Comparison of ENCODE assay signal across 8 cellular contexts in the genomic region with DNA sequence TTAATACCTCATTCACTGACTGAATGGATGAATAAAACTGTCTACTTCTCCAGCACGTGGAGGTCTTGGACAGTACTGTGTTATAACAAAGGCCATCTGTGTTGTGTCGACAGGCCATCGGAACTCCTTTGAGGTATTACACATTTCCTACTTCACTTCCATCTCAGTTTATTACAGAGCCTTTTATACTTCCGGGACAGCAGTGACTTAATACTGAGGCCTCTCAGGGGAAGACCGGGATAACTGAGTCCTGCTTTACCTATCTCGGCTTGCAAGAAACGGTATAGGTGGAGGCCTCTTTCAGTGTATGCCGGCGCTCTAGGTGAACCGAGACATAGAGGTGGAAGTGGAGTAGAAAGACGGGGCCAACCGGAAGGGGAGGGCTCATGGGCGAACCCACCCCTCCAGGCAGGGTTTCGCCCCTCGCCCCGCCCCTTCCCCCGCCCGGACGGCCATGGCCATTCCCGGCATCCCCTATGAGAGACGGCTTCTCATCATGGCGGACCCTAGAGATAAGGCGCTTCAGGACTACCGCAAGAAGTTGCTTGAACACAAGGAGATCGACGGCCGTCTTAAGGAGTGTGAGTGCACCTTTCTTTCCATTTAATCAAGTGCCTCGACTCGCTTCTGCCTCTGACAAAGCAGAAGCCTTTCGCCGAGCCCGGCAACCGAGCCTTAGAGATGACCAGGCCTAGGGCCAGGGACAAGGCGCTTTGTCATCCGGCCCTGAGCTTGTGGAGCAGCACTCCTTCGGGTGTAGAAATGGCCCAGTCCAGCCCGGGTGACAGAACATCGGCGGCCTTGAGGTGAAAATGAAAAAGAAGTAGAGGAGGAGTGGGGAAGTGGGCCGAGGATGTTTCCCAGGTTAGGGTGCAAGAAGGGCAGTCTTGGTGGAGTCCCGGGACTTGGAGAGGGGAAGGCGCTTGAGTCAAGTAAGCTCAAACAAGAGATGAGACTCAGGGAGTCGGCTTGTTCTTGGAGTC. TPM values are rescaled to one million over a fixed set of nuclear protein-coding genes. Genes with fewer than 3 reads are reported as not detected.
DNase-seq lines count a peak whose midpoint lies in the region; ATAC-seq and TF ChIP-seq lines count a peak whose summit lies in the region.

PSMC6 (plus strand) TSS at position 477 of the 983 bp plus-strand sequence; CDS start at position 497, 20 bp downstream.

- H3K27ac Mint-ChIP-seq in activated CD4-positive, alpha-beta T cell treated with anti-CD3 and anti-CD28 coated beads for 36 hours, result peak within 1 kb of the TSS; percentile 92
- peak within 1 kb of the TSS; percentile 100 for H3K27ac Mint-ChIP-seq in chondrocyte (ENCODE audit: unreplicated experiment)

- ATAC-seq in HG03457 (IDR thresholded peaks at IDR 0.05; ENCODE audit: unreplicated experiment), result peak; percentile 95
- ATAC-seq in activated CD4-positive, alpha-beta T cell treated with anti-CD3 and anti-CD28 coated beads for 36 hours, result peak; percentile 96

- H3K36me3 ChIP-seq in BJ (ENCODE audit: control insufficient read depth, insufficient read depth, low read length), result no peaks in the 10 kb centered on the region

- DNase-seq in BJ (ENCODE audit: low read depth) (peak; percentile 47), GM19240 (ENCODE audit: insufficient read length, low spot score) (peak; percentile 73), NCI-H524 (lab: John Stamatoyannopoulos, UW) (peak; percentile 94 to 95), chondrocyte (ENCODE audit: low spot score) (no peak)
- peak; percentile 98 for DNase-seq in activated CD4-positive, alpha-beta T cell treated with anti-CD3 and anti-CD28 coated beads for 36 hours
- peak; percentile 91 to 97 for DNase-seq in stimulated activated CD4-positive, alpha-beta T cell treated with anti-CD3 and anti-CD28 coated beads, Interleukin-1b, Interleukin-23, amount 100 ng/mL, for 4 hours (ENCODE audit: low read depth in 2 of 2)

- CTCF ChIA-PET in BJ (lab: Yijun Ruan, JAX), result no interaction called here
- CTCF ChIA-PET in activated CD4-positive, alpha-beta T cell treated with anti-CD3 and anti-CD28 coated beads for 36 hours (lab: Charles Lee), result interaction anchor here (0.6 to 1.0 kb wide), 2 partner anchors 9 to 10 kb away, joined by 3 read pairs; no protein-coding TSS in a partner anchor

- peak within 1 kb of the TSS; percentile 91 for H3K4me3 Mint-ChIP-seq in activated CD4-positive, alpha-beta T cell treated with anti-CD3 and anti-CD28 coated beads for 36 hours
- peak within 1 kb of the TSS; percentile 100 for H3K4me3 Mint-ChIP-seq in chondrocyte (ENCODE audit: unreplicated experiment)

- H3K4me3 ChIP-seq in BJ (ENCODE audit: low read depth, low read length), result peak within 1 kb of the TSS; percentile 76

- POLR2A ChIA-PET in BJ (lab: Charles Lee), result interaction anchor here (0.5 to 0.7 kb wide), 3 partner anchors 25 to 231 kb away, joined by 3 to 20 read pairs (median 3); no protein-coding TSS in a partner anchor
- POLR2A ChIA-PET in activated CD4-positive, alpha-beta T cell treated with anti-CD3 and anti-CD28 coated beads for 36 hours (lab: Charles Lee), result interaction anchor here (0.8 kb wide), 1 partner anchor 22 kb away, joined by 3 read pairs; no protein-coding TSS in a partner anchor

- H3K9me3 Mint-ChIP-seq in activated CD4-positive, alpha-beta T cell treated with anti-CD3 and anti-CD28 coated beads for 36 hours (ENCODE audit: low read depth), result no peaks in the 10 kb centered on the region
- no peaks in the 10 kb centered on the region for H3K9me3 Mint-ChIP-seq in chondrocyte (ENCODE audit: low read depth)

- TF ChIP-seq CTCF in BJ (IDR thresholded peaks at IDR 0.05; ENCODE audit: insufficient read depth, low read depth, low read length) (no peak), chondrocyte (IDR thresholded peaks at IDR 0.05) (no peak)

- no peaks in the 10 kb centered on the region for H3K27me3 Mint-ChIP-seq in activated CD4-positive, alpha-beta T cell treated with anti-CD3 and anti-CD28 coated beads for 36 hours
- H3K27me3 Mint-ChIP-seq in chondrocyte (ENCODE audit: low read depth), result no peaks in the 10 kb centered on the region

- peaks cover 41% of the 10 kb centered on the region for H3K4me1 Mint-ChIP-seq in activated CD4-positive, alpha-beta T cell treated with anti-CD3 and anti-CD28 coated beads for 36 hours
- peaks cover 50% of the 10 kb centered on the region for H3K4me1 Mint-ChIP-seq in chondrocyte (ENCODE audit: low read depth)

- peaks cover 38% of the 10 kb centered on the region for H3K36me3 Mint-ChIP-seq in activated CD4-positive, alpha-beta T cell treated with anti-CD3 and anti-CD28 coated beads for 36 hours (ENCODE audit: low read depth)
- H3K36me3 Mint-ChIP-seq in chondrocyte (ENCODE audit: low read depth), result peaks cover 15% of the 10 kb centered on the region

- H3K27ac ChIP-seq in layer of hippocampus (ENCODE audit: low read depth, low read length), result peak within 1 kb of the TSS; percentile 76

- intact Hi-C loops in activated CD4-positive, alpha-beta T cell treated with anti-CD3 and anti-CD28 coated beads for 36 hours (cut with DNase I, micrococcal nuclease), result loop anchor here (1.0 to 10.0 kb wide), 8 partner anchors 12 to 448 kb away; partner anchors contain the start of genes DDHD1 (in 2 of the 2), GNPNAT1 (in 2 of the 2), GPR137C (in 2 of the 2) and STYX (in 2 of the 2)

- H3K27me3 ChIP-seq in BJ (ENCODE audit: control insufficient read depth, insufficient read depth, low read length) (no peaks in the 10 kb centered on the region), layer of hippocampus (ENCODE audit: control insufficient read depth, insufficient read depth, low read length) (no peaks in the 10 kb centered on the region)

RNA-seq across cellular contexts. Expression of gene PSMC6, which starts in this region (rescaled TPM):
- polyA plus RNA-seq in BJ (2011; rRNA removed), result 28.5 and 87.8 TPM in 2 replicates
- 22.5 and 27.6 TPM in 2 replicates for polyA minus RNA-seq in BJ (2011; rRNA and poly(A)+ RNA removed)
- total RNA-seq in activated CD4-positive, alpha-beta T cell treated with anti-CD3 and anti-CD28 coated beads for 36 hours, result 100 to 1,000 TPM in 1 of 2 experiments, 10 to 100 TPM in 1; 87.0 to 121 TPM
- 58.2 to 76.9 TPM (median 66.4 TPM) in 3 replicates for total RNA-seq in chondrocyte
